In the genomic region with DNA sequence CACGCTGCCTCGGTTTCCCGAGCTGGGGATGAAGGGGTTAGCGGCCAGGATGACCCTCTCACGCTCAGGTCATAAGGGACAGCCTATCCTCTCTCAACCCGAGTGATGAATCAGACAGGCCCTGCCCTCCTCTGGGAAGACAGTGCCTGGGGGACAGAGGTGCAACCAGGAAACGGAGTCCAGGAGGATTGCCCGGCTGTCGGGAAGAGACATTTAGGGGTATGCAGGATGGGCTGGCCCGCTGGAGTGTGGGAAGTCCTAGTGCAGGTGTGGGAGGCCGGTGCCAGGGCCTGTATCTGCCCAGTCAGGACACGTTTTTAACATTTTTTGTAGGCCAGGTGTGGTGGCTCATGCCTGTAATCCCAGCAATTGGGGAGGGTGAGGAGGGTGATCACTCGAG, we compare ENCODE assay signal across 28 cellular contexts. TPM values are rescaled to one million over a fixed set of nuclear protein-coding genes. Genes with fewer than 3 reads are reported as not detected.
DNase-seq lines count a peak whose midpoint lies in the region; ATAC-seq, FAIRE-seq and TF ChIP-seq lines count a peak whose summit lies in the region.
"Had no signal": no experiment of that assay in that cellular context is flagged by ENCODE, and none has a peak within 500 bp of the region (broad histone marks: within the 10 kb centered on the region; RNA-seq: fewer than 3 reads in every experiment).

No MANE protein-coding gene starts in this region.

- no peaks in the 10 kb centered on the region for H3K79me2 ChIP-seq in mesendoderm (ENCODE audit: control insufficient read depth, insufficient read depth, low read length)

- no peak overlapping the region for H2BK5ac ChIP-seq in mesendoderm (ENCODE audit: low read length)

- peaks cover 56 to 100% (median 94%) of the 10 kb centered on the region in 10 experiments for H3K4me1 ChIP-seq in BLaER1 treated with 17β-estradiol and CSF1 and Interleukin-3, amounts not matched to agents 10 nM and 100 nM
- no peaks in the 10 kb centered on the region for H3K4me1 ChIP-seq in mesendoderm (ENCODE audit: control insufficient read depth, low read depth, low read length)
- H3K4me1 ChIP-seq: HAP-1, SJSA1 had no signal

- peaks cover 0 to 14% (median 0%) of the 10 kb centered on the region in 11 experiments; a peak in 5 of 22 replicates for H3K27me3 ChIP-seq in BLaER1 treated with 17β-estradiol and CSF1 and Interleukin-3, amounts not matched to agents 10 nM and 100 nM
- H3K27me3 ChIP-seq in bronchial epithelial cell (ENCODE audit: control insufficient read depth, insufficient read depth, low read length) (peaks cover 1% of the 10 kb centered on the region), mesendoderm (ENCODE audit: insufficient read depth, low read length, poor library complexity) (no peaks in the 10 kb centered on the region)
- H3K27me3 ChIP-seq: SJSA1 had no signal

- no peak overlapping the region for H2BK15ac ChIP-seq in mesendoderm (replicated peaks; ENCODE audit: low read depth)

- H3K4me2 ChIP-seq in BLaER1 treated with 17β-estradiol and CSF1 and Interleukin-3, amounts not matched to agents 10 nM and 100 nM = peak overlapping the region; percentile 71 to 95 (median 85)
- H3K4me2 ChIP-seq in mesendoderm (ENCODE audit: low read length) = no peak overlapping the region

- peaks cover 11 to 81% (median 52%) of the 10 kb centered on the region in 11 experiments; a peak in 20 of 22 replicates for H4K20me1 ChIP-seq in BLaER1 treated with 17β-estradiol and CSF1 and Interleukin-3, amounts not matched to agents 10 nM and 100 nM

- H3K9ac ChIP-seq in BLaER1 treated with 17β-estradiol and CSF1 and Interleukin-3, amounts not matched to agents 10 nM and 100 nM = peak overlapping the region in 4 of 11 experiments; percentile 7 to 31 (median 22); a peak in 3 of 22 replicates
- H3K9ac ChIP-seq in mesendoderm (ENCODE audit: low read length) = no peak overlapping the region
- H3K9ac ChIP-seq: GM23248 had no signal

- H2AK5ac ChIP-seq in mesendoderm (ENCODE audit: low read length) = no peak overlapping the region

- peak overlapping the region; percentile 24 for H3K23ac ChIP-seq in mesendoderm (ENCODE audit: low read length)

- no peak overlapping the region for H3K56ac ChIP-seq in mesendoderm (ENCODE audit: low read length)

- no peak overlapping the region for H4K8ac ChIP-seq in mesendoderm (ENCODE audit: low read depth, low read length)

- peak; percentile 48 for DNase-seq in bronchial epithelial cell (ENCODE audit: low read depth)
- DNase-seq in mesendoderm = no peak
- no peak for DNase-seq in G401 (ENCODE audit: low spot score)
- no peak for DNase-seq in DMS153 treated with DMSO at 0.1 percent for 48 hours (lab: John Stamatoyannopoulos, UW; ENCODE audit: unreplicated experiment)
- DNase-seq in stimulated activated naive CD8-positive, alpha-beta T cell treated with anti-CD3 and anti-CD28 coated beads, Interleukin-15, amount 100 ng/mL, for 72 hours = no peak
- DNase-seq in DMS79 (lab: John Stamatoyannopoulos, UW) = no peak
- DNase-seq: C1 segment of cervical spinal cord; CD4-positive, alpha-beta memory T cell; COR-L47; DND-41; GM23248; Kasumi-1; MV-4-11; NCI-H1105; NCI-H2029 treated with DMSO at 0.1 percent for 48 hours; NCI-H446 treated with DMSO at 0.1 percent for 48 hours; NCI-H526; NCI-H82; NK-92 treated with Interleukin-12 subunit alpha and Interleukin-12 subunit beta, amount 100 ng/mL, for 24 hours; PC-3; Right ventricle myocardium superior had no signal

- H3K18ac ChIP-seq in mesendoderm (ENCODE audit: low read length) = no peak overlapping the region

- in situ Hi-C loops in G401 (cut with HindIII; ENCODE audit: low sequenced_read_pairs) = no loop called here

- H3K4me1 Mint-ChIP-seq in IgD-negative memory B cell = peaks cover 19 to 35% (median 30%) of the 10 kb centered on the region in 3 donors
- H3K4me1 Mint-ChIP-seq in stimulated activated naive CD8-positive, alpha-beta T cell treated with anti-CD3 and anti-CD28 coated beads, Interleukin-15, amount 100 ng/mL, for 72 hours = peaks cover 17% of the 10 kb centered on the region

- TF ChIP-seq CTCF in bronchial epithelial cell (IDR thresholded peaks at IDR 0.05; ENCODE audit: insufficient read depth, low read length, severe bottlenecking) = no peak

- H3K27ac ChIP-seq in BLaER1 treated with 17β-estradiol and CSF1 and Interleukin-3, amounts not matched to agents 10 nM and 100 nM = no peak overlapping the region; a peak in 1 of 22 replicates
- H3K27ac ChIP-seq in mesendoderm (ENCODE audit: low read depth, low read length) = no peak overlapping the region
- H3K27ac ChIP-seq: GM23248, SJSA1 had no signal

- no peak overlapping the region for H2BK120ac ChIP-seq in mesendoderm (ENCODE audit: low read depth, low read length)

- no peak overlapping the region for H4K5ac ChIP-seq in mesendoderm (ENCODE audit: low read length)

- peaks cover 20 to 35% (median 30%) of the 10 kb centered on the region in 11 experiments; a peak in 21 of 22 replicates for H3K36me3 ChIP-seq in BLaER1 treated with 17β-estradiol and CSF1 and Interleukin-3, amounts not matched to agents 10 nM and 100 nM
- H3K36me3 ChIP-seq in bronchial epithelial cell (ENCODE audit: control insufficient read depth, insufficient read depth, low read length) = peaks cover 11% of the 10 kb centered on the region
- no peaks in the 10 kb centered on the region for H3K36me3 ChIP-seq in mesendoderm (ENCODE audit: control insufficient read depth, insufficient read depth, low read length)

- WGBS in mesendoderm (ENCODE audit: extremely low coverage, insufficient coverage, low lambda C conversion rate) = no CpG with 5 or more reads among the region's 13 CpGs

- no peak overlapping the region for H3K4ac ChIP-seq in mesendoderm (ENCODE audit: low read depth, low read length)

- FAIRE-seq in bronchial epithelial cell (lab: Jason Lieb, UNC) = no peak
- FAIRE-seq: A204.1 had no signal

- no peak for ATAC-seq in stimulated activated naive CD8-positive, alpha-beta T cell treated with anti-CD3 and anti-CD28 coated beads, Interleukin-15, amount 100 ng/mL, for 72 hours
- ATAC-seq: PC-3 had no signal

- H3K9me3 Mint-ChIP-seq in IgD-negative memory B cell = peaks cover 3 to 5% (median 3%) of the 10 kb centered on the region in 3 donors
- peaks cover 8 to 9% of the 10 kb centered on the region in 2 donors for H3K9me3 Mint-ChIP-seq in stimulated activated naive CD8-positive, alpha-beta T cell treated with anti-CD3 and anti-CD28 coated beads, Interleukin-15, amount 100 ng/mL, for 72 hours

- H3K27ac Mint-ChIP-seq in IgD-negative memory B cell = peak overlapping the region; percentile 10 to 74 (median 67)
- no peak overlapping the region for H3K27ac Mint-ChIP-seq in stimulated activated naive CD8-positive, alpha-beta T cell treated with anti-CD3 and anti-CD28 coated beads, Interleukin-15, amount 100 ng/mL, for 72 hours
- H3K27ac Mint-ChIP-seq: CD4-positive, alpha-beta memory T cell had no signal

- H3K4me3 ChIP-seq in BLaER1 treated with 17β-estradiol and CSF1 and Interleukin-3, amounts not matched to agents 10 nM and 100 nM = no peak overlapping the region
- H3K4me3 ChIP-seq in bronchial epithelial cell (ENCODE audit: low read depth, low read length) (no peak overlapping the region), mesendoderm (ENCODE audit: low read length) (no peak overlapping the region)
- H3K4me3 ChIP-seq: GM23248, HAP-1, SJSA1 had no signal

- H3K36me3 Mint-ChIP-seq in IgD-negative memory B cell = no peaks in the 10 kb centered on the region

- peaks cover 0 to 5% (median 3%) of the 10 kb centered on the region in 11 experiments; a peak in 17 of 22 replicates for H3K9me3 ChIP-seq in BLaER1 treated with 17β-estradiol and CSF1 and Interleukin-3, amounts not matched to agents 10 nM and 100 nM (replicated peaks in 1 of 11)

- peaks cover 2% of the 10 kb centered on the region for H3K79me1 ChIP-seq in mesendoderm (ENCODE audit: low read length)

- no peaks in the 10 kb centered on the region for H3K27me3 Mint-ChIP-seq in IgD-negative memory B cell
- peaks cover 9% of the 10 kb centered on the region for H3K27me3 Mint-ChIP-seq in stimulated activated naive CD8-positive, alpha-beta T cell treated with anti-CD3 and anti-CD28 coated beads, Interleukin-15, amount 100 ng/mL, for 72 hours

- peak overlapping the region in 1 of 4 donors; percentile 23 for H3K4me3 Mint-ChIP-seq in IgD-negative memory B cell
- H3K4me3 Mint-ChIP-seq in stimulated activated naive CD8-positive, alpha-beta T cell treated with anti-CD3 and anti-CD28 coated beads, Interleukin-15, amount 100 ng/mL, for 72 hours = no peak overlapping the region
- H3K4me3 Mint-ChIP-seq: CD4-positive, alpha-beta memory T cell had no signal

RNA-seq across cellular contexts. Expression of a gene that starts 8.3 kb away (rescaled TPM):
- polyA plus RNA-seq in IgD-negative memory B cell = 308 TPM
- total RNA-seq in bronchial epithelial cell = 86.5 and 97.4 TPM in 2 replicates
- polyA plus RNA-seq in mesendoderm (2013, experiment 1 of 2) = 355 TPM
- polyA plus RNA-seq in mesendoderm (2013, experiment 2 of 2) = 354 TPM
- 400 and 511 TPM in 2 replicates for total RNA-seq in G401 (2014; rRNA removed; shearing (Covaris generic))

RNA-seq across cellular contexts. Expression of a gene that starts 8.4 kb away (rescaled TPM):
- polyA plus RNA-seq in IgD-negative memory B cell = 20.8 TPM
- total RNA-seq in bronchial epithelial cell = 10.0 and 20.6 TPM in 2 replicates
- 19.8 TPM for polyA plus RNA-seq in mesendoderm (2013, experiment 1 of 2)
- 19.1 TPM for polyA plus RNA-seq in mesendoderm (2013, experiment 2 of 2)
- 31.6 and 36.5 TPM in 2 replicates for total RNA-seq in G401 (2014; rRNA removed; shearing (Covaris generic))

RNA-seq across cellular contexts. Expression of a gene that starts 12.1 kb away (rescaled TPM):
- polyA plus RNA-seq in IgD-negative memory B cell = 14.7 TPM
- not detected in 2 replicates for total RNA-seq in bronchial epithelial cell
- polyA plus RNA-seq in mesendoderm (2013, experiment 1 of 2) = not detected
- polyA plus RNA-seq in mesendoderm (2013, experiment 2 of 2) = 0.03 TPM
- not detected in 2 replicates for total RNA-seq in G401 (2014; rRNA removed; shearing (Covaris generic))
- total RNA-seq: GM23248, M059J, PC-3, Right ventricle myocardium superior, SJSA1 had no signal
- polyA plus RNA-seq: AG04450, GM23248 had no signal

RNA-seq across cellular contexts. Expression of a gene that starts 38.1 kb away (rescaled TPM):
- polyA plus RNA-seq in IgD-negative memory B cell = 0.26 TPM
- not detected in 2 replicates for total RNA-seq in bronchial epithelial cell
- 0.01 TPM for polyA plus RNA-seq in mesendoderm (2013, experiment 1 of 2)
- 0.01 TPM for polyA plus RNA-seq in mesendoderm (2013, experiment 2 of 2)
- not detected in 2 replicates for total RNA-seq in G401 (2014; rRNA removed; shearing (Covaris generic))
- total RNA-seq: GM23248, M059J, PC-3, SJSA1 had no signal
- polyA plus RNA-seq: GM23248 had no signal

RNA-seq across cellular contexts. Expression of a gene that starts 40.0 kb away (rescaled TPM):
- polyA plus RNA-seq in IgD-negative memory B cell = not detected
- not detected in 2 replicates for total RNA-seq in bronchial epithelial cell
- 0.04 TPM for polyA plus RNA-seq in mesendoderm (2013, experiment 1 of 2)
- polyA plus RNA-seq in mesendoderm (2013, experiment 2 of 2) = 0.04 TPM
- total RNA-seq in G401 (2014; rRNA removed; shearing (Covaris generic)) = 0.17 TPM in 1 of 2 replicates, not detected in the other
- total RNA-seq: CD4-positive, alpha-beta memory T cell; GM23248; M059J; PC-3; Right ventricle myocardium superior; SJSA1 had no signal
- polyA plus RNA-seq: AG04450; CD4-positive, alpha-beta memory T cell had no signal

Comparison
In these comparisons a context has a peak if more than half of its experiments do, and no peak if none do; other contexts are left out.
1. H3K27ac Mint-ChIP-seq: peak in IgD-negative memory B cell (3 of 3); none in stimulated activated naive CD8-positive, alpha-beta T cell treated with anti-CD3 and anti-CD28 coated beads, Interleukin-15, amount 100 ng/mL, for 72 hours (0 of 2).